In the genomic region with DNA sequence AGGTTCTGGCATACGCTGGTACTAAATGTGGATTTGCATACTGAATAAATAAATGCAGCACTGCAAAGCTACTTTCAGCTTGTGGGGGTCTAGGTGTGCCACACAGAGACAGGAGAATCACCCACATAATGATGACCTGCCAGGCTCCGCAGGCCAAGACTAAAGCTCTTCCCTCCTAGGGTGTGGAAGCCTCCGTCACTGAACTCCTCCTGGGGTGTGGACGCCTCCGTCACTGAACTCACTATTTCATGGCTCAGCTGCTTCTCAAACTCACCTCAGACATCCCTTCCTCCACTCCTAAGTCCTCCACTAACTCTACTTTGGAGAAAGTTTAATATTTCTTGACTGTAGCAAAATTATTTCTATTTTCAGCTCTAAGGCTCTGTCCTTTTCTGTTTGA, we compare ENCODE assay signal across 25 cellular contexts.
DNase-seq lines count a peak whose midpoint lies in the region; ATAC-seq, FAIRE-seq and TF ChIP-seq lines count a peak whose summit lies in the region.
"Had no signal": no experiment of that assay in that cellular context is flagged by ENCODE, and none has a peak within 500 bp of the region (broad histone marks: within the 10 kb centered on the region; RNA-seq: fewer than 3 reads in every experiment).

No MANE protein-coding gene starts in this region.

- H3K4me2 ChIP-seq in GM12878 (ENCODE audit: control insufficient read depth, insufficient read depth): no peak overlapping the region
- H3K4me2 ChIP-seq: A549, SK-N-SH had no signal

- intact Hi-C loops in GM12878 (cut with micrococcal nuclease; ENCODE audit: unreplicated experiment): no loop called here

- CTCF ChIA-PET in CD8-positive, alpha-beta memory T cell (lab: Charles Lee): no interaction called here
- CTCF ChIA-PET in GM12878 (lab: Yijun Ruan, JAX): no interaction called here

- H3K9me3 ChIP-seq in CD8-positive, alpha-beta memory T cell (ENCODE audit: low read length): no peaks in the 10 kb centered on the region
- no peaks in the 10 kb centered on the region for H3K9me3 ChIP-seq in GM12878 (replicated peaks; ENCODE audit: control insufficient read depth, insufficient read depth, low read length)
- H3K9me3 ChIP-seq: A549; BLaER1 treated with 17β-estradiol and CSF1 and Interleukin-3, amounts not matched to agents 10 nM and 100 nM; MG63; SK-N-SH had no signal

- 97% methylated on average over 5 of the region's 5 CpGs for WGBS in GM12878 (ENCODE audit: insufficient coverage, insufficient replicate concordance, low lambda C conversion rate, missing lambda C conversion rate)

- no peak overlapping the region for H3K9ac ChIP-seq in GM12878 (ENCODE audit: control insufficient read depth, insufficient read depth, low read length)
- H3K9ac ChIP-seq: BLaER1 treated with 17β-estradiol and CSF1 and Interleukin-3, amounts not matched to agents 10 nM and 100 nM; SK-N-SH had no signal

- no peak overlapping the region for H3K4me3 Mint-ChIP-seq in CD8-positive, alpha-beta memory T cell
- peak overlapping the region; percentile 30 to 71 (median 54) for H3K4me3 Mint-ChIP-seq in immature natural killer cell
- H3K4me3 Mint-ChIP-seq in stimulated activated memory B cell treated with anti-CD40 and anti-IgM and Interleukin-4, amounts not matched to agents 10 μg/mL and 1 μg/mL and 100 μg/mL, for 72 hours: no peak overlapping the region
- H3K4me3 Mint-ChIP-seq: CD8-positive, alpha-beta T cell had no signal

- H3K4me1 Mint-ChIP-seq in CD8-positive, alpha-beta memory T cell: peaks cover 29 to 39% (median 35%) of the 10 kb centered on the region in 3 donors
- H3K4me1 Mint-ChIP-seq in immature natural killer cell: peaks cover 67 to 69% of the 10 kb centered on the region in 2 donors
- H3K4me1 Mint-ChIP-seq in stimulated activated memory B cell treated with anti-CD40 and anti-IgM and Interleukin-4, amounts not matched to agents 10 μg/mL and 1 μg/mL and 100 μg/mL, for 72 hours: no peaks in the 10 kb centered on the region

- no peak overlapping the region for H2AFZ ChIP-seq in GM12878 (ENCODE audit: control insufficient read depth, low read depth, low read length)

- POLR2A ChIA-PET in CD8-positive, alpha-beta memory T cell (lab: Charles Lee): no interaction called here
- POLR2A ChIA-PET in GM12878 (lab: Charles Lee): no interaction called here

- H3K9me3 Mint-ChIP-seq in CD8-positive, alpha-beta memory T cell: no peaks in the 10 kb centered on the region
- H3K9me3 Mint-ChIP-seq in immature natural killer cell: no peaks in the 10 kb centered on the region
- no peaks in the 10 kb centered on the region for H3K9me3 Mint-ChIP-seq in stimulated activated memory B cell treated with anti-CD40 and anti-IgM and Interleukin-4, amounts not matched to agents 10 μg/mL and 1 μg/mL and 100 μg/mL, for 72 hours
- H3K9me3 Mint-ChIP-seq: CD8-positive, alpha-beta T cell had no signal

- H3K27ac Mint-ChIP-seq in CD8-positive, alpha-beta memory T cell: peak overlapping the region in 5 of 8 donors; percentile 21 to 78 (median 45)
- H3K27ac Mint-ChIP-seq in immature natural killer cell: peak overlapping the region; percentile 98 to 99 (median 98)
- peak overlapping the region; percentile 44 for H3K27ac Mint-ChIP-seq in stimulated activated memory B cell treated with anti-CD40 and anti-IgM and Interleukin-4, amounts not matched to agents 10 μg/mL and 1 μg/mL and 100 μg/mL, for 72 hours
- H3K27ac Mint-ChIP-seq: CD8-positive, alpha-beta T cell had no signal

- H3K27me3 Mint-ChIP-seq in CD8-positive, alpha-beta memory T cell: no peaks in the 10 kb centered on the region
- H3K27me3 Mint-ChIP-seq in immature natural killer cell (ENCODE audit: low read depth in 3 of 3): peaks cover 2 to 14% (median 2%) of the 10 kb centered on the region in 3 donors
- H3K27me3 Mint-ChIP-seq in stimulated activated memory B cell treated with anti-CD40 and anti-IgM and Interleukin-4, amounts not matched to agents 10 μg/mL and 1 μg/mL and 100 μg/mL, for 72 hours: no peaks in the 10 kb centered on the region

- H3K36me3 Mint-ChIP-seq in CD8-positive, alpha-beta memory T cell: peaks cover 0 to 80% (median 22%) of the 10 kb centered on the region in 3 donors
- H3K36me3 Mint-ChIP-seq in immature natural killer cell: peaks cover 13 to 49% (median 35%) of the 10 kb centered on the region in 3 donors
- peaks cover 67% of the 10 kb centered on the region for H3K36me3 Mint-ChIP-seq in stimulated activated memory B cell treated with anti-CD40 and anti-IgM and Interleukin-4, amounts not matched to agents 10 μg/mL and 1 μg/mL and 100 μg/mL, for 72 hours

- no peaks in the 10 kb centered on the region for H3K4me1 ChIP-seq in CD8-positive, alpha-beta memory T cell (ENCODE audit: insufficient read depth, low read length)
- no peaks in the 10 kb centered on the region for H3K4me1 ChIP-seq in GM12878 (ENCODE audit: control insufficient read depth, insufficient read depth, low read length)

- H3K27me3 ChIP-seq in CD8-positive, alpha-beta memory T cell (ENCODE audit: insufficient read depth, low read length, poor library complexity, severe bottlenecking): no peaks in the 10 kb centered on the region
- no peaks in the 10 kb centered on the region for H3K27me3 ChIP-seq in GM12878 (replicated peaks in 1 of 2; ENCODE audit: control insufficient read depth in 2 of 2, insufficient read depth in 2 of 2, low read length in 1 of 2)
- H3K27me3 ChIP-seq: BLaER1 treated with 17β-estradiol and CSF1 and Interleukin-3, amounts not matched to agents 10 nM and 100 nM; MG63 had no signal

- RAD21 ChIA-PET in GM12878 (lab: Charles Lee; ENCODE audit: unreplicated experiment): no interaction called here

- peak; percentile 23 for FAIRE-seq in GM12878 (lab: Jason Lieb, UNC)
- FAIRE-seq: A549, GM12891, H54, HTR-8/SVneo, RCC 7860 had no signal

- no peak for TF ChIP-seq CTCF in GM12878 (IDR thresholded peaks at IDR 0.05 in 2 of 3, conservative IDR thresholded peaks at IDR 0.05 in 1 of 3; ENCODE audit: control insufficient read depth in 2 of 3, extremely low read depth in 1 of 3, insufficient read depth in 1 of 3, low read depth in 3 of 3, low read length in 3 of 3)

- no peak overlapping the region for H3K27ac ChIP-seq in CD8-positive, alpha-beta memory T cell (ENCODE audit: low read depth, low read length)
- H3K27ac ChIP-seq in GM12878 (ENCODE audit: control insufficient read depth, insufficient read depth): no peak overlapping the region
- H3K27ac ChIP-seq: A549; BLaER1 treated with 17β-estradiol and CSF1 and Interleukin-3, amounts not matched to agents 10 nM and 100 nM had no signal

- no peak overlapping the region for H3K4me3 ChIP-seq in CD8-positive, alpha-beta memory T cell (ENCODE audit: low read length)
- no peak overlapping the region for H3K4me3 ChIP-seq in GM12878
- H3K4me3 ChIP-seq: A549; BLaER1 treated with 17β-estradiol and CSF1 and Interleukin-3, amounts not matched to agents 10 nM and 100 nM; MG63 had no signal

- H3K79me2 ChIP-seq in GM12878 (ENCODE audit: control insufficient read depth, insufficient read depth, low read length): no peaks in the 10 kb centered on the region

- ATAC-seq in GM12878 (no peak), GM18861 (IDR thresholded peaks at IDR 0.05; ENCODE audit: unreplicated experiment) (no peak)
- no peak for ATAC-seq in stimulated activated memory B cell treated with anti-CD40 and anti-IgM and Interleukin-4, amounts not matched to agents 10 μg/mL and 1 μg/mL and 100 μg/mL, for 72 hours
- ATAC-seq: A549; CD8-positive, alpha-beta T cell had no signal

- H3K36me3 ChIP-seq in CD8-positive, alpha-beta memory T cell (ENCODE audit: insufficient read depth, low read length): peaks cover 34% of the 10 kb centered on the region
- peaks cover 7 to 28% of the 10 kb centered on the region in 2 experiments for H3K36me3 ChIP-seq in GM12878 (ENCODE audit: control insufficient read depth in 2 of 2, insufficient read depth in 2 of 2, low read length in 1 of 2)

- no peak for TF ChIP-seq POLR2A in GM12878 (IDR thresholded peaks at IDR 0.05; ENCODE audit: low read depth, low read length)

- no TSS peak for BruUV-seq in GM12878 (replicated peaks; lab: Mats Ljungman, UMichigan)

- SMC1A ChIA-PET in GM12878 (lab: Charles Lee; ENCODE audit: uncharacterized antibody, unreplicated experiment): interaction anchor here (1.2 kb wide), 1 partner anchor 90 kb away, joined by 3 read pairs; no protein-coding TSS in a partner anchor

- TF ChIP-seq EP300 in GM12878 (IDR thresholded peaks at IDR 0.05; ENCODE audit: borderline replicate concordance in 1 of 2, control insufficient read depth in 1 of 2, low read depth in 2 of 2, low read length in 2 of 2): no peak

- H4K20me1 ChIP-seq in GM12878 (ENCODE audit: control insufficient read depth, insufficient read depth): no peaks in the 10 kb centered on the region
- H4K20me1 ChIP-seq: BLaER1 treated with 17β-estradiol and CSF1 and Interleukin-3, amounts not matched to agents 10 nM and 100 nM had no signal

- DNase-seq in CD8-positive, alpha-beta memory T cell: no peak
- DNase-seq in GM12878 (ENCODE audit: low read depth, low spot score) (no peak), immature natural killer cell (no peak), UCSD-AML1 (lab: John Stamatoyannopoulos, UW; ENCODE audit: unreplicated experiment) (no peak)
- DNase-seq in stimulated activated CD4-positive, alpha-beta T cell treated with anti-CD3 and anti-CD28 coated beads, Interleukin-4, amount 100 ng/mL, for 24 hours: no peak
- DNase-seq: AML-193; CD8-positive, alpha-beta T cell; DMS 273 treated with DMSO at 0.1 percent for 48 hours; DMS79; EL; KBM-7; MG63; NCI-H1694; NCI-H2029 treated with DMSO at 0.1 percent for 48 hours; NCI-H2227 treated with DMSO at 0.1 percent for 48 hours; OCI-M1; SK-N-SH had no signal

- TF ChIP-seq RAD21 in GM12878 (IDR thresholded peaks at IDR 0.05; ENCODE audit: insufficient read depth, low read depth, low read length): no peak

- in situ Hi-C loops in GM12878 (cut with MboI): loop anchor here (10.0 kb wide), 1 partner anchor 375 kb away; no protein-coding TSS in a partner anchor

TF ChIP-seq in GM12878, 131 proteins besides CTCF, POLR2A, EP300 and RAD21 (continues in another document):
- TF ChIP-seq YBX1 (IDR thresholded peaks at IDR 0.05) (no peak), MEF2B (IDR thresholded peaks at IDR 0.05; ENCODE audit: partially characterized antibody, poor library complexity, severe bottlenecking) (no peak), USF2 (IDR thresholded peaks at IDR 0.05; ENCODE audit: borderline replicate concordance, low read depth, low read length) (no peak), IKZF1 (conservative IDR thresholded peaks at IDR 0.05) (no peak)

Comparison
In these comparisons a context has a peak if more than half of its experiments do, and no peak if none do; other contexts are left out.
1. H3K27ac Mint-ChIP-seq: peak in every context shown above with its lines; median percentile 98 in immature natural killer cell; 45 in CD8-positive, alpha-beta memory T cell; 44 in stimulated activated memory B cell treated with anti-CD40 and anti-IgM and Interleukin-4, amounts not matched to agents 10 μg/mL and 1 μg/mL and 100 μg/mL, for 72 hours.
2. H3K4me3 Mint-ChIP-seq: peak in immature natural killer cell (5 of 5); none in CD8-positive, alpha-beta memory T cell (0 of 7) and stimulated activated memory B cell treated with anti-CD40 and anti-IgM and Interleukin-4, amounts not matched to agents 10 μg/mL and 1 μg/mL and 100 μg/mL, for 72 hours (single experiment).